In genomic region chr1:182809414-182809957, GRCh38 we compare ENCODE assay signal across 30 cellular contexts. TPM values are rescaled to one million over a fixed set of nuclear protein-coding genes. Genes with fewer than 3 reads are reported as not detected.
DNase-seq lines count a peak whose midpoint lies in the region; ATAC-seq and TF ChIP-seq lines count a peak whose summit lies in the region.
"Had no signal": no experiment of that assay in that cellular context is flagged by ENCODE, and none has a peak within 500 bp of the region (broad histone marks: within the 10 kb centered on the region; RNA-seq: fewer than 3 reads in every experiment).

No MANE protein-coding gene starts in this region.

- H3K27ac Mint-ChIP-seq in activated T-cell treated with anti-CD3 and anti-CD28 coated beads, Interleukin-2, amount 50 U/mL, for 72 hours = no peak overlapping the region
- no peak overlapping the region for H3K27ac Mint-ChIP-seq in Caco-2 (ENCODE audit: unreplicated experiment)
- H3K27ac Mint-ChIP-seq: activated CD8-positive, alpha-beta T cell treated with anti-CD3 and anti-CD28 coated beads, Interleukin-2, amount 10 ng/mL, durations not matched to agents 7 days and 5 days; activated naive CD8-positive, alpha-beta T cell treated with anti-CD3 and anti-CD28 coated beads for 36 hours; T-helper 1 cell treated with Interleukin-12 subunit alpha and Interleukin-12 subunit beta and Interleukin-4 antibody, amounts not matched to agents 30 μg/mL and 1 μg/mL, for 36 hours; type B pancreatic cell had no signal

- peaks cover 1 to 3% of the 10 kb centered on the region in 2 donors for H3K36me3 Mint-ChIP-seq in activated T-cell treated with anti-CD3 and anti-CD28 coated beads, Interleukin-2, amount 50 U/mL, for 72 hours (ENCODE audit: insufficient read depth in 2 of 2)
- no peaks in the 10 kb centered on the region for H3K36me3 Mint-ChIP-seq in Caco-2 (ENCODE audit: insufficient read depth, unreplicated experiment)
- H3K36me3 Mint-ChIP-seq: type B pancreatic cell had no signal

- POLR2A ChIA-PET in Caco-2 (lab: Charles Lee) = no interaction called here

- H3K27me3 ChIP-seq in GM23248 (replicated peaks; ENCODE audit: insufficient read depth) (no peaks in the 10 kb centered on the region), foreskin keratinocyte (no peaks in the 10 kb centered on the region), Caco-2 (replicated peaks; ENCODE audit: control insufficient read depth, insufficient read depth, low read length) (no peaks in the 10 kb centered on the region)
- H3K27me3 ChIP-seq: BLaER1 treated with 17β-estradiol and CSF1 and Interleukin-3, amounts not matched to agents 10 nM and 100 nM; heart right ventricle; right atrium auricular region had no signal

- H3K36me3 ChIP-seq in GM23248 (ENCODE audit: low read depth) (no peaks in the 10 kb centered on the region), Caco-2 (ENCODE audit: control insufficient read depth, insufficient read depth, low read length) (no peaks in the 10 kb centered on the region)

- H2AFZ ChIP-seq in GM23248 = no peak overlapping the region

- no peak overlapping the region for H3K4me2 ChIP-seq in GM23248 (ENCODE audit: unreplicated experiment)

- H3K4me3 Mint-ChIP-seq in activated T-cell treated with anti-CD3 and anti-CD28 coated beads, Interleukin-2, amount 50 U/mL, for 72 hours = no peak overlapping the region
- no peak overlapping the region for H3K4me3 Mint-ChIP-seq in Caco-2 (ENCODE audit: unreplicated experiment)
- H3K4me3 Mint-ChIP-seq: activated CD8-positive, alpha-beta T cell treated with anti-CD3 and anti-CD28 coated beads, Interleukin-2, amount 10 ng/mL, durations not matched to agents 7 days and 5 days; activated naive CD8-positive, alpha-beta T cell treated with anti-CD3 and anti-CD28 coated beads for 36 hours; neural crest cell; T-helper 1 cell treated with Interleukin-12 subunit alpha and Interleukin-12 subunit beta and Interleukin-4 antibody, amounts not matched to agents 30 μg/mL and 1 μg/mL, for 36 hours; type B pancreatic cell had no signal

- peak; percentile 49 for ATAC-seq in foreskin keratinocyte
- no peak for ATAC-seq in activated T-cell treated with anti-CD3 and anti-CD28 coated beads, Interleukin-2, amount 50 U/mL, for 72 hours (replicated peaks in 1 of 2)
- ATAC-seq: activated CD8-positive, alpha-beta T cell treated with anti-CD3 and anti-CD28 coated beads, Interleukin-2, amount 10 ng/mL, durations not matched to agents 7 days and 5 days; heart right ventricle had no signal

- in situ Hi-C loops in GM23248 (cut with MboI) = no loop called here

- no peaks in the 10 kb centered on the region for H3K27me3 Mint-ChIP-seq in activated T-cell treated with anti-CD3 and anti-CD28 coated beads, Interleukin-2, amount 50 U/mL, for 72 hours (ENCODE audit: low read depth)
- H3K27me3 Mint-ChIP-seq in Caco-2 (ENCODE audit: insufficient read depth, unreplicated experiment) = no peaks in the 10 kb centered on the region
- H3K27me3 Mint-ChIP-seq: activated naive CD8-positive, alpha-beta T cell treated with anti-CD3 and anti-CD28 coated beads for 36 hours; type B pancreatic cell had no signal

- no peaks in the 10 kb centered on the region for H3K9me3 ChIP-seq in GM23248 (ENCODE audit: low read depth)
- no peaks in the 10 kb centered on the region for H3K9me3 ChIP-seq in Caco-2
- H3K9me3 ChIP-seq: BLaER1 treated with 17β-estradiol and CSF1 and Interleukin-3, amounts not matched to agents 10 nM and 100 nM; heart right ventricle; right atrium auricular region had no signal

- 50 to 54% methylated on average over 3 of the region's 3 CpGs for WGBS in GM23248 (ENCODE audit: low coverage in 1 of 2, low lambda C conversion rate in 2 of 2, missing lambda C conversion rate in 2 of 2), 2 experiments

- TF ChIP-seq CTCF in foreskin keratinocyte (conservative IDR thresholded peaks at IDR 0.05) (peak; percentile 46), Caco-2 (IDR thresholded peaks at IDR 0.05; ENCODE audit: insufficient read depth in 1 of 2, low read depth in 1 of 2, low read length in 1 of 2, severe bottlenecking in 1 of 2, unreplicated experiment in 1 of 2) (no peak)

- DNase-seq in AG08395 (ENCODE audit: low spot score) (peak; percentile 27), GM23248 (peak; percentile 45), RKO (ENCODE audit: low spot score) (peak; percentile 10), foreskin keratinocyte (peak in 1 of 2 donors; percentile 15), cortex of kidney (lab: John Stamatoyannopoulos, UW) (no peak), Caco-2 (no peak)
- DNase-seq in activated T-cell treated with anti-CD3 and anti-CD28 coated beads, Interleukin-2, amount 50 U/mL, for 72 hours = no peak
- no peak for DNase-seq in activated T-cell treated with anti-CD3 and anti-CD28 coated beads, Interleukin-2, amount 50 U/mL, for 48 hours
- DNase-seq: activated CD4-positive, CD25-positive, alpha-beta regulatory T cell treated with anti-CD3 and anti-CD28 coated beads, Interleukin-2, amount 50 U/mL, for 72 hours; activated CD8-positive, alpha-beta T cell treated with anti-CD3 and anti-CD28 coated beads, Interleukin-2, amount 10 ng/mL, durations not matched to agents 7 days and 5 days; activated effector memory CD4-positive, alpha-beta T cell treated with Interleukin-2 at 50 U/mL for 16 hours; activated naive CD8-positive, alpha-beta T cell treated with anti-CD3 and anti-CD28 coated beads for 36 hours; central memory CD4-positive, alpha-beta T cell; COR-L47; DMS79 treated with DMSO at 0.1 percent for 48 hours; heart right ventricle; kidney glomerular epithelial cell; MM.1S; NCI-H1417; NCI-H2029 treated with DMSO at 0.1 percent for 48 hours; NCI-H2227 treated with DMSO at 0.1 percent for 48 hours; NCI-H69; stimulated activated CD4-positive, alpha-beta T cell treated with anti-CD3 and anti-CD28 coated beads, Interleukin-2, amount 100 ng/mL, for 24 hours; substantia nigra had no signal

- H3K27ac ChIP-seq in GM23248 (no peak overlapping the region), foreskin keratinocyte (no peak overlapping the region)
- H3K27ac ChIP-seq: heart right ventricle, right atrium auricular region, SK-N-MC had no signal

- H3K4me3 ChIP-seq in GM23248 (no peak overlapping the region), Caco-2 (ENCODE audit: low read depth, low read length) (no peak overlapping the region)
- H3K4me3 ChIP-seq: BLaER1 treated with 17β-estradiol and CSF1 and Interleukin-3, amounts not matched to agents 10 nM and 100 nM; heart right ventricle; right atrium auricular region; SK-N-MC had no signal

- H3K4me1 Mint-ChIP-seq in activated T-cell treated with anti-CD3 and anti-CD28 coated beads, Interleukin-2, amount 50 U/mL, for 72 hours (ENCODE audit: low read depth) = no peaks in the 10 kb centered on the region
- no peaks in the 10 kb centered on the region for H3K4me1 Mint-ChIP-seq in Caco-2 (ENCODE audit: low read depth, unreplicated experiment)
- H3K4me1 Mint-ChIP-seq: activated naive CD8-positive, alpha-beta T cell treated with anti-CD3 and anti-CD28 coated beads for 36 hours had no signal

- no peaks in the 10 kb centered on the region for H4K20me1 ChIP-seq in GM23248 (ENCODE audit: insufficient read depth)

- H3K9me2 ChIP-seq in GM23248 (ENCODE audit: insufficient read depth) = no peaks in the 10 kb centered on the region

- H3K79me2 ChIP-seq in GM23248 (ENCODE audit: insufficient read depth) = no peaks in the 10 kb centered on the region

- H3K4me1 ChIP-seq in GM23248 (ENCODE audit: insufficient read depth) = no peaks in the 10 kb centered on the region
- no peaks in the 10 kb centered on the region for H3K4me1 ChIP-seq in foreskin keratinocyte
- H3K4me1 ChIP-seq in Caco-2 = no peaks in the 10 kb centered on the region
- H3K4me1 ChIP-seq: right atrium auricular region had no signal

- no TSS peak for BruUV-seq in Caco-2 (replicated peaks; lab: Mats Ljungman, UMichigan)

- no peaks in the 10 kb centered on the region for H3K9me3 Mint-ChIP-seq in activated T-cell treated with anti-CD3 and anti-CD28 coated beads, Interleukin-2, amount 50 U/mL, for 72 hours
- H3K9me3 Mint-ChIP-seq in Caco-2 (ENCODE audit: unreplicated experiment) = no peaks in the 10 kb centered on the region
- H3K9me3 Mint-ChIP-seq: activated naive CD8-positive, alpha-beta T cell treated with anti-CD3 and anti-CD28 coated beads for 36 hours; neural crest cell; T-helper 1 cell treated with Interleukin-12 subunit alpha and Interleukin-12 subunit beta and Interleukin-4 antibody, amounts not matched to agents 30 μg/mL and 1 μg/mL, for 36 hours; type B pancreatic cell had no signal

- intact Hi-C loops in Caco-2 (cut with micrococcal nuclease; ENCODE audit: unreplicated experiment) = loop anchor here (5.0 kb wide), 1 partner anchor 362 kb away; no protein-coding TSS in a partner anchor

- no peaks in the 10 kb centered on the region for H3F3A ChIP-seq in GM23248 (ENCODE audit: insufficient read depth)

- no peak overlapping the region for H3K9ac ChIP-seq in GM23248

- CTCF ChIA-PET in Caco-2 (lab: Charles Lee) = interaction anchor here (0.5 kb wide), 1 partner anchor 11 kb away, joined by 3 read pairs; no protein-coding TSS in a partner anchor

RNA-seq across cellular contexts. Expression of gene NPL, which starts 19.9 kb away (rescaled TPM):
- 1.0 and 5.0 TPM in 2 replicates for total RNA-seq in GM23248 (2014; rRNA removed; shearing (Covaris generic))
- polyA plus RNA-seq in GM23248 (2016; fragmentation: Nextera tagmentation; extraction: Ambion mirVana) (3.0 TPM in 2 replicates), foreskin keratinocyte (3.0 and 3.5 TPM in 2 replicates)
- total RNA-seq in foreskin keratinocyte (3.2 TPM in 2 replicates), Caco-2 (2022) (3.5 and 4.8 TPM in 2 replicates)
- 1 to 10 TPM; 4.4 to 7.5 TPM for total RNA-seq in activated T-cell treated with anti-CD3 and anti-CD28 coated beads, Interleukin-2, amount 50 U/mL, for 72 hours

RNA-seq across cellular contexts. Expression of gene DHX9, which starts 29.7 kb away (rescaled TPM):
- 97.9 and 98.0 TPM in 2 replicates for total RNA-seq in GM23248 (2014; rRNA removed; shearing (Covaris generic))
- polyA plus RNA-seq in GM23248 (2016; fragmentation: Nextera tagmentation; extraction: Ambion mirVana) = 67.6 and 70.9 TPM in 2 replicates
- total RNA-seq in foreskin keratinocyte = 172 and 196 TPM in 2 replicates
- polyA plus RNA-seq in foreskin keratinocyte = 113 and 136 TPM in 2 replicates
- 10 to 100 TPM; 94.6 to 98.4 TPM for total RNA-seq in activated T-cell treated with anti-CD3 and anti-CD28 coated beads, Interleukin-2, amount 50 U/mL, for 72 hours
- 218 and 234 TPM in 2 replicates for total RNA-seq in Caco-2 (2022)

Comparison
In these comparisons a context has a peak if more than half of its experiments do, and no peak if none do; other contexts are left out.
1. DNase-seq: peak in AG08395 (single experiment), GM23248 (single experiment) and RKO (single experiment); none in activated T-cell treated with anti-CD3 and anti-CD28 coated beads, Interleukin-2, amount 50 U/mL, for 72 hours (0 of 2), cortex of kidney (single experiment), Caco-2 (0 of 2) and activated T-cell treated with anti-CD3 and anti-CD28 coated beads, Interleukin-2, amount 50 U/mL, for 48 hours (0 of 2).